17 cellular contexts compared by ENCODE assay signal in genomic region chr11:13101836-13102574, GRCh38.
DNase-seq lines count a peak whose midpoint lies in the region; ATAC-seq and TF ChIP-seq lines count a peak whose summit lies in the region.
"Had no signal": no experiment of that assay in that cellular context is flagged by ENCODE, and none has a peak within 500 bp of the region (broad histone marks: within the 10 kb centered on the region; RNA-seq: fewer than 3 reads in every experiment).

No MANE protein-coding gene starts in this region.

- WGBS in ectodermal cell, 2 experiments = 38 to 41% methylated on average over 4 of the region's 4 CpGs

- H4K20me1 ChIP-seq in osteoblast (ENCODE audit: insufficient read depth, low read length) = no peaks in the 10 kb centered on the region

- no peak for TF ChIP-seq CTCF in osteoblast (IDR thresholded peaks at IDR 0.05; ENCODE audit: extremely low read depth, low read depth, low read length)

- no peaks in the 10 kb centered on the region for H3K79me2 ChIP-seq in osteoblast (ENCODE audit: insufficient read depth, low read length)

- peak; percentile 34 for DNase-seq in osteoblast (ENCODE audit: insufficient read length, low spot score, missing footprints)
- DNase-seq in activated CD4-positive, alpha-beta T cell treated with anti-CD3 and anti-CD28 coated beads for 1 hour = no peak
- no peak for DNase-seq in dermis blood vessel endothelial cell
- DNase-seq: activated CD4-positive, alpha-beta T cell treated with anti-CD3 and anti-CD28 coated beads, Interleukin-2, amount 10 ng/mL, durations not matched to agents 7 days and 5 days; activated T-cell treated with anti-CD3 and anti-CD28 coated beads, Interleukin-2, amount 50 U/mL, for 1 hour; HFFc6; immature natural killer cell; MM.1S; SIG-M5; stimulated activated CD4-positive, alpha-beta T cell treated with anti-CD3 and anti-CD28 coated beads, Interleukin-2, amount 100 ng/mL, for 24 hours; T-helper 9 cell had no signal

- H3K27ac ChIP-seq in ectodermal cell (ENCODE audit: insufficient read depth, low read depth, low read length, poor library complexity, severe bottlenecking) = peak overlapping the region; percentile 67
- H3K27ac ChIP-seq in osteoblast (ENCODE audit: low read depth, low read length) = no peak overlapping the region

- no peak overlapping the region for H3K4me3 ChIP-seq in ectodermal cell (ENCODE audit: insufficient read depth, low read depth, low read length)
- H3K4me3 ChIP-seq in osteoblast (ENCODE audit: insufficient read depth, low read length) = no peak overlapping the region

- H3K9me3 ChIP-seq in ectodermal cell (ENCODE audit: control insufficient read depth, low read length) (no peaks in the 10 kb centered on the region), osteoblast (ENCODE audit: low read depth, low read length) (no peaks in the 10 kb centered on the region)

- ATAC-seq in GM21423 (IDR thresholded peaks at IDR 0.05; ENCODE audit: unreplicated experiment) (peak; percentile 44), HG03460 (IDR thresholded peaks at IDR 0.05; ENCODE audit: unreplicated experiment) (peak; percentile 64), GM21360 (IDR thresholded peaks at IDR 0.05; ENCODE audit: unreplicated experiment) (no peak), GM18505 (IDR thresholded peaks at IDR 0.05; ENCODE audit: unreplicated experiment) (no peak)
- ATAC-seq: sciatic nerve had no signal

- no peak overlapping the region for H3K4me2 ChIP-seq in osteoblast (ENCODE audit: insufficient read depth, low read length)

- no peak for TF ChIP-seq POLR2A in GM18505 (IDR thresholded peaks at IDR 0.05; ENCODE audit: borderline replicate concordance, extremely low read depth, insufficient read depth, insufficient read length)

- H3K27me3 ChIP-seq in ectodermal cell (ENCODE audit: control insufficient read depth, insufficient read depth, low read length, poor library complexity, severe bottlenecking) = no peaks in the 10 kb centered on the region
- peaks cover 4% of the 10 kb centered on the region for H3K27me3 ChIP-seq in osteoblast (ENCODE audit: insufficient read depth, low read length)

- H3K4me1 ChIP-seq in ectodermal cell (ENCODE audit: control insufficient read depth, insufficient read depth, low read length) (peaks cover 16% of the 10 kb centered on the region), osteoblast (ENCODE audit: insufficient read depth, low read length) (no peaks in the 10 kb centered on the region)

- no peaks in the 10 kb centered on the region for H3K36me3 ChIP-seq in ectodermal cell (ENCODE audit: control insufficient read depth, insufficient read depth, low read length)
- no peaks in the 10 kb centered on the region for H3K36me3 ChIP-seq in osteoblast (ENCODE audit: insufficient read depth, low read length)

- no peak overlapping the region for H2AFZ ChIP-seq in osteoblast (ENCODE audit: low read length)

Comparison
In these comparisons a context has a peak if more than half of its experiments do, and no peak if none do; other contexts are left out.
1. ATAC-seq: peak in GM21423 (single experiment) and HG03460 (single experiment); none in GM21360 (single experiment) and GM18505 (single experiment).